In the genomic region with DNA sequence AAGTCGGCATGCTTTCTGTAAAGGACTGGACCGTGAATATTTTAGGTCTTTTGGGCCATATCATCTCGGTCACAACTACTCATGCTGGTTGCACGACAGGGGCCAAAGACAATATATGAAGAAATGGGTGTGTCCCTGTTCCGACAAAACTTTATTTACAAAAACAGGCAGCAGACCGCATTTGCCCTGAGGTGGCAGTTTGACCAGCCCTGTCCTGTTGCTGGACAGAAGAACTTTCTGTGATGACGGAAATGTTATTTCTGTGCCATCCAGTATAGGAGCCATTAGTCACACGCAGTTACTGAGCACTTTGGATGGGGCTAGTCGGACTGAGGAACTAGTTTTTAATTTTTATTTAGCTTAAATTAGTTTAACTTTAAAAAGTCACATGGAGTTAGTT, we compare ENCODE assay signal across 23 cellular contexts.
"Had no signal": no experiment of that assay in that cellular context is flagged by ENCODE, and none has a peak within 500 bp of the region (broad histone marks: within the 10 kb centered on the region; RNA-seq: fewer than 3 reads in every experiment).

No MANE protein-coding gene starts in this region.

- H3K27ac Mint-ChIP-seq: memory B cell; natural killer cell; stimulated activated naive B cell treated with anti-CD40 and anti-IgM and Interleukin-4, amounts not matched to agents 10 μg/mL and 1 μg/mL and 100 μg/mL, for 72 hours; stimulated activated naive CD8-positive, alpha-beta T cell treated with anti-CD3 and anti-CD28 coated beads, Interleukin-15, amount 100 ng/mL, for 72 hours had no signal

- FAIRE-seq: keratinocyte, small intestine had no signal

- H3K4me3 ChIP-seq: dorsolateral prefrontal cortex, gastrocnemius medialis, lung, ovary, psoas muscle, transverse colon had no signal

- ATAC-seq: esophagus mucosa; gastrocnemius medialis; left lobe of liver; natural killer cell; psoas muscle; right cardiac atrium; stimulated activated naive CD8-positive, alpha-beta T cell treated with anti-CD3 and anti-CD28 coated beads, Interleukin-15, amount 100 ng/mL, for 72 hours had no signal

- H3K36me3 Mint-ChIP-seq: memory B cell; natural killer cell; stimulated activated naive B cell treated with anti-CD40 and anti-IgM and Interleukin-4, amounts not matched to agents 10 μg/mL and 1 μg/mL and 100 μg/mL, for 72 hours had no signal

- H3K36me3 ChIP-seq: gastrocnemius medialis, ovary, suprapubic skin, transverse colon had no signal

- H3K27ac ChIP-seq: dorsolateral prefrontal cortex, epithelial cell of prostate, gastrocnemius medialis, psoas muscle, suprapubic skin, transverse colon had no signal

- H3K9me3 Mint-ChIP-seq: memory B cell; natural killer cell; stimulated activated naive CD8-positive, alpha-beta T cell treated with anti-CD3 and anti-CD28 coated beads, Interleukin-15, amount 100 ng/mL, for 72 hours had no signal

- H3K27me3 ChIP-seq: gastrocnemius medialis, ovary had no signal

- DNase-seq: cortex of kidney; dorsolateral prefrontal cortex; effector CD4-positive, alpha-beta T cell; foreskin fibroblast; gastrocnemius medialis; natural killer cell; occipital lobe; ovary; psoas muscle; right cardiac atrium; small intestine; stimulated activated CD4-positive, alpha-beta T cell treated with anti-CD3 and anti-CD28 coated beads, Interleukin-15, amount 100 ng/mL, for 24 hours; stimulated activated CD4-positive, alpha-beta T cell treated with anti-CD3 and anti-CD28 coated beads, Interleukin-2, amount 100 ng/mL, for 48 hours; stimulated activated naive B cell treated with anti-CD40 and anti-IgM and Interleukin-4, amounts not matched to agents 10 μg/mL and 1 μg/mL and 100 μg/mL, for 72 hours; stimulated activated naive CD8-positive, alpha-beta T cell treated with anti-CD3 and anti-CD28 coated beads, Interleukin-15, amount 100 ng/mL, for 72 hours; transverse colon had no signal

- H3K4me3 Mint-ChIP-seq: memory B cell; natural killer cell; stimulated activated naive B cell treated with anti-CD40 and anti-IgM and Interleukin-4, amounts not matched to agents 10 μg/mL and 1 μg/mL and 100 μg/mL, for 72 hours; stimulated activated naive CD8-positive, alpha-beta T cell treated with anti-CD3 and anti-CD28 coated beads, Interleukin-15, amount 100 ng/mL, for 72 hours had no signal

- H3K9me3 ChIP-seq: gastrocnemius medialis, ovary, suprapubic skin, transverse colon had no signal

- H3K4me1 ChIP-seq: gastrocnemius medialis, psoas muscle, suprapubic skin, transverse colon had no signal
